1 cellular context compared by ENCODE assay signal in genomic region chr7:33870120-33870519, GRCh38.
TF ChIP-seq lines count a peak whose summit lies in the region.

No MANE protein-coding gene starts in this region.

TF ChIP-seq in IMR-90, 13 proteins besides CTCF, POLR2A, EP300 and RAD21:
- TF ChIP-seq MAFK (IDR thresholded peaks at IDR 0.05; ENCODE audit: low read depth, low read length) (no peak), CEBPB (IDR thresholded peaks at IDR 0.05; ENCODE audit: low read depth, low read length) (0 out of 2 replicates have a peak, but pooled peaks have one; percentile 4)
